Comparison of ENCODE assay signal across 13 cellular contexts in genomic region chr3:43316783-43317460, GRCh38. TPM values are rescaled to one million over a fixed set of nuclear protein-coding genes. Genes with fewer than 3 reads are reported as not detected.
DNase-seq lines count a peak whose midpoint lies in the region; ATAC-seq and TF ChIP-seq lines count a peak whose summit lies in the region.
"Had no signal": no experiment of that assay in that cellular context is flagged by ENCODE, and none has a peak within 500 bp of the region (broad histone marks: within the 10 kb centered on the region; RNA-seq: fewer than 3 reads in every experiment).

No MANE protein-coding gene starts in this region.

- peaks cover 5% of the 10 kb centered on the region for H3K9me3 Mint-ChIP-seq in activated CD4-positive, alpha-beta T cell treated with anti-CD3 and anti-CD28 coated beads, Interleukin-2, amount 10 ng/mL, durations not matched to agents 24 days and 14 days
- H3K9me3 Mint-ChIP-seq in stimulated activated naive CD8-positive, alpha-beta T cell treated with anti-CD3 and anti-CD28 coated beads, Interleukin-15, amount 100 ng/mL, for 72 hours, result peaks cover 0 to 5% of the 10 kb centered on the region in 2 donors

- ATAC-seq in left lung, result peak; percentile 73
- ATAC-seq in stimulated activated naive CD8-positive, alpha-beta T cell treated with anti-CD3 and anti-CD28 coated beads, Interleukin-15, amount 100 ng/mL, for 72 hours, result no peak

- no peaks in the 10 kb centered on the region for H3K4me1 ChIP-seq in mammary epithelial cell (ENCODE audit: insufficient read depth, low read length)
- peaks cover 14 to 50% of the 10 kb centered on the region in 2 donors for H3K4me1 ChIP-seq in left lung

- H3K4me1 Mint-ChIP-seq in activated CD4-positive, alpha-beta T cell treated with anti-CD3 and anti-CD28 coated beads, Interleukin-2, amount 10 ng/mL, durations not matched to agents 24 days and 14 days, result peaks cover 31% of the 10 kb centered on the region
- peaks cover 73% of the 10 kb centered on the region for H3K4me1 Mint-ChIP-seq in stimulated activated naive CD8-positive, alpha-beta T cell treated with anti-CD3 and anti-CD28 coated beads, Interleukin-15, amount 100 ng/mL, for 72 hours

- no TSS peak for BruUV-seq in mammary epithelial cell (replicated peaks; lab: Mats Ljungman, UMichigan)

- no peak overlapping the region for H3K4me2 ChIP-seq in mammary epithelial cell (ENCODE audit: insufficient read depth, low read depth, low read length)

- H3K27ac ChIP-seq in mammary epithelial cell (ENCODE audit: insufficient read depth, low read depth, low read length) (no peak overlapping the region), left lung (peak overlapping the region; percentile 7 to 26)

- dilution Hi-C loops in mammary epithelial cell (cut with HindIII; ENCODE audit: low sequenced_read_pairs), result no loop called here

- peaks cover 50% of the 10 kb centered on the region for H3K36me3 Mint-ChIP-seq in activated CD4-positive, alpha-beta T cell treated with anti-CD3 and anti-CD28 coated beads, Interleukin-2, amount 10 ng/mL, durations not matched to agents 24 days and 14 days (ENCODE audit: low read depth)

- WGBS in mammary epithelial cell (ENCODE audit: low coverage, missing lambda C conversion rate), result 94% methylated on average over 4 of the region's 4 CpGs

- H3K9me3 ChIP-seq in mammary epithelial cell (replicated peaks; ENCODE audit: insufficient read depth, low read length) (no peaks in the 10 kb centered on the region), left lung (no peaks in the 10 kb centered on the region)
- H3K9me3 ChIP-seq: thoracic aorta had no signal

- H3K4me3 Mint-ChIP-seq in activated CD4-positive, alpha-beta T cell treated with anti-CD3 and anti-CD28 coated beads, Interleukin-2, amount 10 ng/mL, durations not matched to agents 24 days and 14 days, result no peak overlapping the region
- H3K4me3 Mint-ChIP-seq in stimulated activated naive CD8-positive, alpha-beta T cell treated with anti-CD3 and anti-CD28 coated beads, Interleukin-15, amount 100 ng/mL, for 72 hours, result peak overlapping the region; percentile 5 to 62

- TF ChIP-seq CTCF in mammary epithelial cell (conservative IDR thresholded peaks at IDR 0.05 in 1 of 2, IDR thresholded peaks at IDR 0.05 in 1 of 2; ENCODE audit: extremely low read depth in 1 of 2, insufficient read depth in 1 of 2, low read depth in 1 of 2, low read length in 2 of 2) (no peak), left lung (IDR thresholded peaks at IDR 0.05) (no peak)

- CTCF ChIA-PET in mammary epithelial cell (lab: Charles Lee; ENCODE audit: low non-redundant PET), result no interaction called here

- no peaks in the 10 kb centered on the region for H3K27me3 ChIP-seq in mammary epithelial cell (ENCODE audit: insufficient read depth, low read length)
- no peaks in the 10 kb centered on the region for H3K27me3 ChIP-seq in left lung

- no peak overlapping the region for H2AFZ ChIP-seq in mammary epithelial cell (ENCODE audit: low read depth, low read length)

- in situ Hi-C loops in mammary epithelial cell (cut with MboI; ENCODE audit: low sequenced_read_pairs in 2 of 2), result no loop called here

- H3K36me3 ChIP-seq in mammary epithelial cell (ENCODE audit: insufficient read depth, low read length) (no peaks in the 10 kb centered on the region), left lung (peaks cover 0 to 13% of the 10 kb centered on the region in 2 donors)
- H3K36me3 ChIP-seq: thoracic aorta had no signal

- H3K27me3 Mint-ChIP-seq in activated CD4-positive, alpha-beta T cell treated with anti-CD3 and anti-CD28 coated beads, Interleukin-2, amount 10 ng/mL, durations not matched to agents 24 days and 14 days, result no peaks in the 10 kb centered on the region
- H3K27me3 Mint-ChIP-seq in stimulated activated naive CD8-positive, alpha-beta T cell treated with anti-CD3 and anti-CD28 coated beads, Interleukin-15, amount 100 ng/mL, for 72 hours, result no peaks in the 10 kb centered on the region

- no peaks in the 10 kb centered on the region for H4K20me1 ChIP-seq in mammary epithelial cell (ENCODE audit: insufficient read depth, low read length)

- H3K9ac ChIP-seq in mammary epithelial cell (ENCODE audit: insufficient read depth, low read length), result no peak overlapping the region

- H3K4me3 ChIP-seq in mammary epithelial cell (replicated peaks in 1 of 3; ENCODE audit: insufficient read depth in 1 of 3, low read depth in 2 of 3, low read length in 3 of 3), result no peak overlapping the region
- H3K4me3 ChIP-seq in left lung, result no peak overlapping the region
- H3K4me3 ChIP-seq: coronary artery, thoracic aorta had no signal

- peaks cover 69% of the 10 kb centered on the region for H3K79me2 ChIP-seq in mammary epithelial cell (ENCODE audit: insufficient read depth, low read length)

- DNase-seq in activated CD4-positive, alpha-beta T cell treated with anti-CD3 and anti-CD28 coated beads, Interleukin-2, amount 10 ng/mL, durations not matched to agents 24 days and 14 days, result no peak
- no peak for DNase-seq in activated CD4-positive, alpha-beta T cell treated with anti-CD3 and anti-CD28 coated beads for 1 hour
- DNase-seq in mammary epithelial cell, result peak; percentile 57
- no peak for DNase-seq in left lung
- no peak for DNase-seq in stimulated activated naive CD8-positive, alpha-beta T cell treated with anti-CD3 and anti-CD28 coated beads, Interleukin-15, amount 100 ng/mL, for 72 hours
- DNase-seq in stimulated activated CD4-positive, alpha-beta T cell treated with anti-CD3 and anti-CD28 coated beads, Interleukin-2, amount 100 ng/mL, for 48 hours, result no peak
- DNase-seq in DMS 273 (lab: John Stamatoyannopoulos, UW; ENCODE audit: unreplicated experiment), result no peak
- DNase-seq in amniotic stem cell (lab: John Stamatoyannopoulos, UW), result no peak
- DNase-seq: activated CD4-positive, alpha-beta T cell treated with anti-CD3 and anti-CD28 coated beads, Interleukin-2, amount 50 U/mL, for 4 hours; GF-D8; RPMI8226 had no signal

- intact Hi-C loops in activated CD4-positive, alpha-beta T cell treated with anti-CD3 and anti-CD28 coated beads, Interleukin-2, amount 10 ng/mL, durations not matched to agents 24 days and 14 days (cut with micrococcal nuclease), result no loop called here
- intact Hi-C loops in mammary epithelial cell (cut with micrococcal nuclease), result no loop called here
- intact Hi-C loops in left lung (cut with DNase I), result no loop called here

- peak overlapping the region; percentile 81 for H3K27ac Mint-ChIP-seq in activated CD4-positive, alpha-beta T cell treated with anti-CD3 and anti-CD28 coated beads, Interleukin-2, amount 10 ng/mL, durations not matched to agents 24 days and 14 days
- H3K27ac Mint-ChIP-seq in stimulated activated naive CD8-positive, alpha-beta T cell treated with anti-CD3 and anti-CD28 coated beads, Interleukin-15, amount 100 ng/mL, for 72 hours, result peak overlapping the region; percentile 52 to 77

RNA-seq across cellular contexts. Expression of gene SNRK, which starts 30.6 kb away (rescaled TPM):
- 29.0 and 30.3 TPM in 2 replicates for total RNA-seq in activated CD4-positive, alpha-beta T cell treated with anti-CD3 and anti-CD28 coated beads, Interleukin-2, amount 10 ng/mL, durations not matched to agents 24 days and 14 days
- 10 to 100 TPM; 17.5 to 18.6 TPM for total RNA-seq in mammary epithelial cell
- 7.8 TPM for polyA plus RNA-seq in mammary epithelial cell
- polyA minus RNA-seq in mammary epithelial cell, result 27.2 TPM
- total RNA-seq in left lung, result 10 to 100 TPM; 29.5 to 45.9 TPM
